8 cellular contexts compared by ENCODE assay signal in the genomic region with DNA sequence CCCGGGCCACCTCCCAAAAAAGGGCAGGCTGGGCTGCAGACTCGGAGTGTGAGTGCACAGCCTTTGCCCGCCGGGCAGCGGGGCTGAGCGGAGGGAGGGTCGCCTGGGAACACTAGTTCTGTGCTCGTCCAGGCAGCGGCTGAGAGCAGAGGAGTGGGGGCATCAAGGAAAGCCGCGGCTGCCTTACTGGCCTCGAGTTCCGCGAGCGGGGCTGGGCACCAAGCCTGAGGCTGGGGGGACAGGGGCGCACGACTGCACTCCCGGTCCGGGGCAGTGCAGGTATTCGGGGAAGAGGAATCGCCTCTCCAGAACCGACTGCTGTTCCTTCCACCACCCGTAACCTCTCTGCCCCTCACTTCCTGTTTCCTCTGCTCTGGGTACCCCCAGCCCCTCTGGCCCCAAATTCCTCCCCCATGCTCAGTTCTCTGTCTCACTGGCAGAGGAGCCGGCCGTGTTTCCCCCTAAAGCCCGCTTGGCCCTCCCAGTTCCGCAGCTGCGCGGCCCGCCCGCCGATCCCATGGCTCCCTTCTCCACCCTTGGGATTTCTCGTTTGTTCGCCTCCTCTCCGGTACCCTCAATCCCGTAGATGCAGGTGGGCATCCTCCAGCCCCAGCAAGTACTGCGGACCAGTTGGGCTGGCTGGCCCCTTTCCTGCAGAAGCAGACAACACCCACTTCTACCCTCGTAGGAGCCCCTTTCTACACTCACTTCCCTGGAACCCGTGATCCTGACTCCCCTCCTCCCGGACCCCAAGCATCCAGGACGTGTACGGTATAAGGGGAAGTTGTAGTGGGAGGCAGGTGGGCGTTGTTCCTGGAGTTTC. TPM values are rescaled to one million over a fixed set of nuclear protein-coding genes. Genes with fewer than 3 reads are reported as not detected.
DNase-seq lines count a peak whose midpoint lies in the region; ATAC-seq, FAIRE-seq and TF ChIP-seq lines count a peak whose summit lies in the region.

No MANE protein-coding gene starts in this region.

- H3K9me3 Mint-ChIP-seq in activated T-helper 2 cell treated with anti-CD3 and anti-CD28 coated beads, Interferon-gamma antibody, Interleukin-2, Interleukin-4, amounts not matched to agents 10 μg/mL and 5 μg/mL and 100 μg/mL, durations not matched to agents 14 hours and 24 hours and 36 hours, result no peaks in the 10 kb centered on the region

- peaks cover 35% of the 10 kb centered on the region for H3K27me3 Mint-ChIP-seq in activated T-helper 2 cell treated with anti-CD3 and anti-CD28 coated beads, Interferon-gamma antibody, Interleukin-2, Interleukin-4, amounts not matched to agents 10 μg/mL and 5 μg/mL and 100 μg/mL, durations not matched to agents 14 hours and 24 hours and 36 hours (ENCODE audit: low read depth)

- no TSS peak for BruUV-seq in A673 (replicated peaks; lab: Mats Ljungman, UMichigan)

- in situ Hi-C loops in GM13977 (cut with MboI; ENCODE audit: low pct_unique_long_range_greater_than_20kb, low sequenced_read_pairs, unreplicated experiment), result no loop called here

- peak overlapping the region; percentile 34 for H3K4me3 Mint-ChIP-seq in activated T-helper 2 cell treated with anti-CD3 and anti-CD28 coated beads, Interferon-gamma antibody, Interleukin-2, Interleukin-4, amounts not matched to agents 10 μg/mL and 5 μg/mL and 100 μg/mL, durations not matched to agents 14 hours and 24 hours and 36 hours (ENCODE audit: low read depth)

- H3K9me3 ChIP-seq in A673 (ENCODE audit: low read depth, low read length, poor library complexity, severe bottlenecking), result no peaks in the 10 kb centered on the region
- no peaks in the 10 kb centered on the region for H3K9me3 ChIP-seq in right atrium auricular region

- ATAC-seq in HG02885 (IDR thresholded peaks at IDR 0.05; ENCODE audit: poor library complexity, unreplicated experiment), result no peak

- H3K27ac Mint-ChIP-seq in activated T-helper 2 cell treated with anti-CD3 and anti-CD28 coated beads, Interferon-gamma antibody, Interleukin-2, Interleukin-4, amounts not matched to agents 10 μg/mL and 5 μg/mL and 100 μg/mL, durations not matched to agents 14 hours and 24 hours and 36 hours, result no peak overlapping the region

- DNase-seq in A673 (ENCODE audit: low spot score) (no peak), GM13977 (ENCODE audit: low spot score) (peak; percentile 51), right atrium auricular region (ENCODE audit: low spot score) (no peak), skeletal muscle cell (ENCODE audit: low read depth) (no peak), putamen (ENCODE audit: low spot score) (no peak), H54 (ENCODE audit: insufficient read length, low spot score) (no peak)
- no peak for DNase-seq in activated T-helper 2 cell treated with anti-CD3 and anti-CD28 coated beads, Interferon-gamma antibody, Interleukin-2, Interleukin-4, amounts not matched to agents 10 μg/mL and 5 μg/mL and 100 μg/mL, durations not matched to agents 14 hours and 24 hours and 36 hours (ENCODE audit: low spot score)

- H3K4me3 ChIP-seq in A673 (ENCODE audit: low read depth, low read length, poor library complexity, severe bottlenecking) (peak overlapping the region; percentile 53), right atrium auricular region (peak overlapping the region; percentile 33 to 61), skeletal muscle cell (ENCODE audit: low read depth, low read length) (peak overlapping the region; percentile 58)

- intact Hi-C loops in A673 (cut with micrococcal nuclease; ENCODE audit: unreplicated experiment), result no loop called here
- intact Hi-C loops in activated T-helper 2 cell treated with anti-CD3 and anti-CD28 coated beads, Interferon-gamma antibody, Interleukin-2, Interleukin-4, amounts not matched to agents 10 μg/mL and 5 μg/mL and 100 μg/mL, durations not matched to agents 14 hours and 24 hours and 36 hours (cut with micrococcal nuclease), result no loop called here

- peaks cover 41% of the 10 kb centered on the region for H3K36me3 Mint-ChIP-seq in activated T-helper 2 cell treated with anti-CD3 and anti-CD28 coated beads, Interferon-gamma antibody, Interleukin-2, Interleukin-4, amounts not matched to agents 10 μg/mL and 5 μg/mL and 100 μg/mL, durations not matched to agents 14 hours and 24 hours and 36 hours (ENCODE audit: low read depth)

- peak overlapping the region; percentile 50 for H3K27ac ChIP-seq in A673 (ENCODE audit: low read depth, low read length, poor library complexity, severe bottlenecking)
- peak overlapping the region in 1 of 2 donors; percentile 42 for H3K27ac ChIP-seq in right atrium auricular region

- H3K4me1 ChIP-seq in A673 (ENCODE audit: insufficient read depth, low read length, poor library complexity, severe bottlenecking) (peaks cover 9% of the 10 kb centered on the region), right atrium auricular region (peaks cover 0 to 26% of the 10 kb centered on the region in 2 donors)

- H3K27me3 ChIP-seq in A673 (replicated peaks; ENCODE audit: insufficient read depth, low read depth, low read length, poor library complexity), result no peaks in the 10 kb centered on the region
- no peaks in the 10 kb centered on the region for H3K27me3 ChIP-seq in right atrium auricular region

- H3K36me3 ChIP-seq in A673 (ENCODE audit: insufficient read depth, low read length, poor library complexity, severe bottlenecking), result peaks cover 11% of the 10 kb centered on the region
- H3K36me3 ChIP-seq in right atrium auricular region, result peaks cover 14% of the 10 kb centered on the region

- TF ChIP-seq CTCF in A673 (conservative IDR thresholded peaks at IDR 0.05; ENCODE audit: low read depth, low read length) (no peak), GM13977 (IDR thresholded peaks at IDR 0.05; ENCODE audit: extremely low read depth, insufficient read depth, missing control alignments) (no peak), right atrium auricular region (IDR thresholded peaks at IDR 0.05) (no peak)

- FAIRE-seq in H54 (lab: Jason Lieb, UNC), result no peak

- POLR2A ChIA-PET in A673 (lab: Charles Lee; ENCODE audit: low non-redundant PET), result no interaction called here

- CTCF ChIA-PET in A673 (lab: Charles Lee), result interaction anchor here (1.1 kb wide), 1 partner anchor 35 kb away, joined by 4 read pairs; no protein-coding TSS in a partner anchor

- peaks cover 26% of the 10 kb centered on the region for H3K4me1 Mint-ChIP-seq in activated T-helper 2 cell treated with anti-CD3 and anti-CD28 coated beads, Interferon-gamma antibody, Interleukin-2, Interleukin-4, amounts not matched to agents 10 μg/mL and 5 μg/mL and 100 μg/mL, durations not matched to agents 14 hours and 24 hours and 36 hours (ENCODE audit: low read depth)

- TF ChIP-seq POLR2A in H54 (IDR thresholded peaks at IDR 0.05; ENCODE audit: low read depth, low read length), result no peak; the same call in none of the 2 replicates

RNA-seq across cellular contexts. Expression of a gene that starts 5.1 kb away (rescaled TPM):
- total RNA-seq in A673 (2021), result 43.3 and 47.5 TPM in 2 replicates
- 46.0 and 46.1 TPM in 2 replicates for total RNA-seq in activated T-helper 2 cell treated with anti-CD3 and anti-CD28 coated beads, Interferon-gamma antibody, Interleukin-2, Interleukin-4, amounts not matched to agents 10 μg/mL and 5 μg/mL and 100 μg/mL, durations not matched to agents 14 hours and 24 hours and 36 hours
- 10 to 100 TPM in 1 of 2 donors, 1 to 10 TPM in 1; 7.5 to 13.9 TPM for total RNA-seq in right atrium auricular region

RNA-seq across cellular contexts. Expression of a gene that starts 8.9 kb away (rescaled TPM):
- 5.9 and 11.0 TPM in 2 replicates for total RNA-seq in A673 (2021)
- 14.7 and 18.2 TPM in 2 replicates for total RNA-seq in activated T-helper 2 cell treated with anti-CD3 and anti-CD28 coated beads, Interferon-gamma antibody, Interleukin-2, Interleukin-4, amounts not matched to agents 10 μg/mL and 5 μg/mL and 100 μg/mL, durations not matched to agents 14 hours and 24 hours and 36 hours
- total RNA-seq in right atrium auricular region, result 10 to 100 TPM; 10.3 to 31.4 TPM

RNA-seq across cellular contexts. Expression of a gene that starts 12.7 kb away (rescaled TPM):
- 119 and 124 TPM in 2 replicates for total RNA-seq in A673 (2021)
- total RNA-seq in activated T-helper 2 cell treated with anti-CD3 and anti-CD28 coated beads, Interferon-gamma antibody, Interleukin-2, Interleukin-4, amounts not matched to agents 10 μg/mL and 5 μg/mL and 100 μg/mL, durations not matched to agents 14 hours and 24 hours and 36 hours, result 63.8 and 69.6 TPM in 2 replicates
- total RNA-seq in right atrium auricular region, result 10 to 100 TPM; 67.0 to 70.0 TPM

RNA-seq across cellular contexts. Expression of a gene that starts 12.9 kb away (rescaled TPM):
- total RNA-seq in A673 (2021), result 42.7 and 43.6 TPM in 2 replicates
- 47.8 and 50.0 TPM in 2 replicates for total RNA-seq in activated T-helper 2 cell treated with anti-CD3 and anti-CD28 coated beads, Interferon-gamma antibody, Interleukin-2, Interleukin-4, amounts not matched to agents 10 μg/mL and 5 μg/mL and 100 μg/mL, durations not matched to agents 14 hours and 24 hours and 36 hours
- total RNA-seq in right atrium auricular region, result 10 to 100 TPM; 17.1 to 17.4 TPM

RNA-seq across cellular contexts. Expression of a gene that starts 21.1 kb away (rescaled TPM):
- total RNA-seq in A673 (2021) (1.6 and 1.9 TPM in 2 replicates), right atrium auricular region (1 to 10 TPM in 1 of 2 donors, under 1 TPM in 1; 0.63 to 1.5 TPM)
- total RNA-seq in activated T-helper 2 cell treated with anti-CD3 and anti-CD28 coated beads, Interferon-gamma antibody, Interleukin-2, Interleukin-4, amounts not matched to agents 10 μg/mL and 5 μg/mL and 100 μg/mL, durations not matched to agents 14 hours and 24 hours and 36 hours, result 0.34 and 0.37 TPM in 2 replicates
